ENCODE assay signal across 1 cellular context in the genomic region with DNA sequence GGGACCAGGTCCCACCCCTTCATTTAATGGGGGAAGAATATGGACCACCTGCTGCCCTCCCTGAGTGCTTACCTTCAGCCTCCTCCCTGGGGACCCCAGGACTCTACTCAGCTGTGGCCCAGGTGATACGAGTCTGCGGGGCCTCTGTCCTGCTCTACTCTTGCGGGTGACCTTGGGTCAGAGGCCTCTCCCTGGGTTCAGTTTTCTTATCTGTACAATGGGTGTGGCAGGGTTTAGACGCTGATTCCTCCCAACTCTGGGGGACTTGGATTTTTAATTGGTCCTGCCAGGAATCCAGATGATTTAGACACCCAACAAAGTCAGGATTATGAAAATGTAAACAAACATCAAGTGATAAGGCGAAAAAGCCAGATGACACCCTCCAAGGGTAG.
A peak's percentile ranks its signal among the peaks of the same experiment; 100 is the strongest.
TF ChIP-seq lines count a peak whose summit lies in the region.

No MANE protein-coding gene starts in this region.

TF ChIP-seq in HepG2, 621 proteins besides CTCF, POLR2A, EP300 and RAD21:
- TF ChIP-seq ZNF543 (CRISPR knock-in tag; IDR thresholded peaks at IDR 0.05) = no peak
- TF ChIP-seq ZNF230 (CRISPR knock-in tag; IDR thresholded peaks at IDR 0.05) = no peak
- peak; percentile 78 for TF ChIP-seq ZNF629 (CRISPR knock-in tag; conservative IDR thresholded peaks at IDR 0.05)
TF ChIP-seq in HepG2: peak in this region for 1.
